1 cellular context compared by ENCODE assay signal in genomic region chrX:16687514-16687913, GRCh38.
TF ChIP-seq lines count a peak whose summit lies in the region.

No MANE protein-coding gene starts in this region.

TF ChIP-seq in IMR-90, 13 proteins besides CTCF, POLR2A, EP300 and RAD21 (continued from another document):
- TF ChIP-seq USF2 (IDR thresholded peaks at IDR 0.05; ENCODE audit: low read depth, low read length) (no peak), CHD1 (IDR thresholded peaks at IDR 0.05; ENCODE audit: low read depth, low read length) (no peak)
